Comparison of ENCODE assay signal across 1 cellular context in the genomic region with DNA sequence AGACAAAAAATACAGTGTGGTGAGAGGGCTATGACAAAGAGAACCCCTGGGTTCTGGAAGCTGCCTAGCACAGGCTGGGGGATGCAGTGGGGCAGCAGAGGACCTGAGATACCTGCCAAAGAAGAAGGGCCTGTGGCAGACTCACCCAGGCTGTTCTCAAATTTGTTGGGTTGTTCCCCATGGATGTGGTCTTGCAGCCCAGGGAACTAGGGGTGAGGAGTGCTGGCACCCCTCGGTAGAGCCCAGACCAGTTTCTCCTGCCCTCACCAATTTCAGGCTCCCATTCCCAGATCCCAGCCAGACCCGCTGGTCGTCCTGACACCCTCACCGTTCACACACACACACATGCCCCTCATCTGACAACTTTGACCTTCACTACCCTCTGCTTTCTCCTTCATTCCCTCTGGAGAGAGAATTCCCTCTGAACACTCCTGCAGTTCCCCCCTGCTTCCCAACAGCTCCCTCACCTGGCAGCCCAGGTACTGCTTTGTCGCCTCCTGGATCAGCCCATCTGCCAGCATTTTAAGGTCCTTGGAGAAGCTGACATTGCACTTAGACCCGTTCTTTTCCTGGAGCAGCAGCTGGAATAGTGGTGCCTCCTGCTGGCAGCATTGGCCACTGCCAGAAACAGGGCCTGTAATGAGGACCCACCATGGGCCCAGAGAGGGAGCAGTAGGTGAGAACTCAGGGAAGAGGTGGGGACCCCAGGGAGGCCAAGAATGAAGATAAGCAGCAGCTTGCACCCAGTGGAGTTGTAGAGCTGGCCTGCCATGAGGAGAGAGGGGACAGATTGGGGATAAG.
TF ChIP-seq lines count a peak whose summit lies in the region.

No MANE protein-coding gene starts in this region.

TF ChIP-seq in HepG2, 621 proteins besides CTCF, POLR2A, EP300 and RAD21 (continued from another document):
- TF ChIP-seq CCAR2 (optimal IDR thresholded peaks at IDR 0.05; ENCODE audit: low read depth, low read length), result no peak
- TF ChIP-seq SNAPC2 (CRISPR knock-in tag; IDR thresholded peaks at IDR 0.05), result no peak
- TF ChIP-seq NFIB (CRISPR knock-in tag; IDR thresholded peaks at IDR 0.05; ENCODE audit: borderline replicate concordance), result no peak
- TF ChIP-seq ZNF251 (CRISPR knock-in tag; IDR thresholded peaks at IDR 0.05), result no peak
- TF ChIP-seq, protein P1, sequence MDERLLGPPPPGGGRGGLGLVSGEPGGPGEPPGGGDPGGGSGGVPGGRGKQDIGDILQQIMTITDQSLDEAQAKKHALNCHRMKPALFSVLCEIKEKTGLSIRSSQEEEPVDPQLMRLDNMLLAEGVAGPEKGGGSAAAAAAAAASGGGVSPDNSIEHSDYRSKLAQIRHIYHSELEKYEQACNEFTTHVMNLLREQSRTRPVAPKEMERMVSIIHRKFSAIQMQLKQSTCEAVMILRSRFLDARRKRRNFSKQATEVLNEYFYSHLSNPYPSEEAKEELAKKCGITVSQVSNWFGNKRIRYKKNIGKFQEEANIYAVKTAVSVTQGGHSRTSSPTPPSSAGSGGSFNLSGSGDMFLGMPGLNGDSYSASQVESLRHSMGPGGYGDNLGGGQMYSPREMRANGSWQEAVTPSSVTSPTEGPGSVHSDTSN (CRISPR knock-in tag; IDR thresholded peaks at IDR 0.05), result no peak
- TF ChIP-seq, protein P2, sequence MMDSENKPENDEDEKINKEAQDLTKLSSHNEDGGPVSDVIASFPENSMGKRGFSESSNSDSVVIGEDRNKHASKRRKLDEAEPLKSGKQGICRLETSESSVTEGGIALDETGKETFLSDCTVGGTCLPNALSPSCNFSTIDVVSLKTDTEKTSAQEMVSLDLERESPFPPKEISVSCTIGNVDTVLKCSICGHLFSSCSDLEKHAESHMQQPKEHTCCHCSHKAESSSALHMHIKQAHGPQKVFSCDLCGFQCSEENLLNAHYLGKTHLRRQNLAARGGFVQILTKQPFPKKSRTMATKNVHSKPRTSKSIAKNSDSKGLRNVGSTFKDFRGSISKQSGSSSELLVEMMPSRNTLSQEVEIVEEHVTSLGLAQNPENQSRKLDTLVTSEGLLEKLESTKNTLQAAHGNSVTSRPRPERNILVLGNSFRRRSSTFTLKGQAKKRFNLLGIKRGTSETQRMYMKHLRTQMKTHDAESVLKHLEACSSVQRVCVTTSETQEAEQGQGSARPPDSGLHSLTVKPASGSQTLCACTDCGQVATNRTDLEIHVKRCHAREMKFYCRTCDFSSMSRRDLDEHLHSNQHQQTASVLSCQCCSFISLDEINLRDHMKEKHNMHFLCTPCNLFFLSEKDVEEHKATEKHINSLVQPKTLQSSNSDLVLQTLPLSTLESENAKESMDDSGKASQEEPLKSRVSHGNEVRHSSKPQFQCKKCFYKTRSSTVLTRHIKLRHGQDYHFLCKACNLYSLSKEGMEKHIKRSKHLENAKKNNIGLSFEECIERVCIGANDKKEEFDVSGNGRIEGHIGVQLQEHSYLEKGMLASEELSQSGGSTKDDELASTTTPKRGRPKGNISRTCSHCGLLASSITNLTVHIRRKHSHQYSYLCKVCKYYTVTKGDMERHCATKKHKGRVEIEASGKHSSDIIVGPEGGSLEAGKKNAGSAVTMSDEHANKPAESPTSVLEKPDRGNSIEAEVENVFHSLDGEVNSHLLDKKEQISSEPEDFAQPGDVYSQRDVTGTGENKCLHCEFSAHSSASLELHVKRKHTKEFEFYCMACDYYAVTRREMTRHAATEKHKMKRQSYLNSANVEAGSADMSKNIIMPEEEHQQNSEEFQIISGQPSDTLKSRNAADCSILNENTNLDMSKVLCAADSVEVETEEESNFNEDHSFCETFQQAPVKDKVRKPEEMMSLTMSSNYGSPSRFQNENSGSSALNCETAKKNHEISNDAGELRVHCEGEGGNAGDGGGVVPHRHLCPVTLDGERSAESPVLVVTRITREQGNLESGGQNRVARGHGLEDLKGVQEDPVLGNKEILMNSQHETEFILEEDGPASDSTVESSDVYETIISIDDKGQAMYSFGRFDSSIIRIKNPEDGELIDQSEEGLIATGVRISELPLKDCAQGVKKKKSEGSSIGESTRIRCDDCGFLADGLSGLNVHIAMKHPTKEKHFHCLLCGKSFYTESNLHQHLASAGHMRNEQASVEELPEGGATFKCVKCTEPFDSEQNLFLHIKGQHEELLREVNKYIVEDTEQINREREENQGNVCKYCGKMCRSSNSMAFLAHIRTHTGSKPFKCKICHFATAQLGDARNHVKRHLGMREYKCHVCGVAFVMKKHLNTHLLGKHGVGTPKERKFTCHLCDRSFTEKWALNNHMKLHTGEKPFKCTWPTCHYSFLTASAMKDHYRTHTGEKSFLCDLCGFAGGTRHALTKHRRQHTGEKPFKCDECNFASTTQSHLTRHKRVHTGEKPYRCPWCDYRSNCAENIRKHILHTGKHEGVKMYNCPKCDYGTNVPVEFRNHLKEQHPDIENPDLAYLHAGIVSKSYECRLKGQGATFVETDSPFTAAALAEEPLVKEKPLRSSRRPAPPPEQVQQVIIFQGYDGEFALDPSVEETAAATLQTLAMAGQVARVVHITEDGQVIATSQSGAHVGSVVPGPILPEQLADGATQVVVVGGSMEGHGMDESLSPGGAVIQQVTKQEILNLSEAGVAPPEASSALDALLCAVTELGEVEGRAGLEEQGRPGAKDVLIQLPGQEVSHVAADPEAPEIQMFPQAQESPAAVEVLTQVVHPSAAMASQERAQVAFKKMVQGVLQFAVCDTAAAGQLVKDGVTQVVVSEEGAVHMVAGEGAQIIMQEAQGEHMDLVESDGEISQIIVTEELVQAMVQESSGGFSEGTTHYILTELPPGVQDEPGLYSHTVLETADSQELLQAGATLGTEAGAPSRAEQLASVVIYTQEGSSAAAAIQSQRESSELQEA (CRISPR knock-in tag; IDR thresholded peaks at IDR 0.05; ENCODE audit: not compliant biosample characterization), result no peak
- TF ChIP-seq ZNF781 (CRISPR knock-in tag; IDR thresholded peaks at IDR 0.05; ENCODE audit: borderline replicate concordance, not compliant biosample characterization), result no peak
- no peak for TF ChIP-seq ZFP62 (CRISPR knock-in tag; IDR thresholded peaks at IDR 0.05)
- no peak for TF ChIP-seq EZH2 (conservative IDR thresholded peaks at IDR 0.05; ENCODE audit: low read depth, low read length)
- TF ChIP-seq ZNF256 (CRISPR knock-in tag; conservative IDR thresholded peaks at IDR 0.05), result no peak
- no peak for TF ChIP-seq CHCHD3 (CRISPR knock-in tag; IDR thresholded peaks at IDR 0.05)
- TF ChIP-seq, protein P3, sequence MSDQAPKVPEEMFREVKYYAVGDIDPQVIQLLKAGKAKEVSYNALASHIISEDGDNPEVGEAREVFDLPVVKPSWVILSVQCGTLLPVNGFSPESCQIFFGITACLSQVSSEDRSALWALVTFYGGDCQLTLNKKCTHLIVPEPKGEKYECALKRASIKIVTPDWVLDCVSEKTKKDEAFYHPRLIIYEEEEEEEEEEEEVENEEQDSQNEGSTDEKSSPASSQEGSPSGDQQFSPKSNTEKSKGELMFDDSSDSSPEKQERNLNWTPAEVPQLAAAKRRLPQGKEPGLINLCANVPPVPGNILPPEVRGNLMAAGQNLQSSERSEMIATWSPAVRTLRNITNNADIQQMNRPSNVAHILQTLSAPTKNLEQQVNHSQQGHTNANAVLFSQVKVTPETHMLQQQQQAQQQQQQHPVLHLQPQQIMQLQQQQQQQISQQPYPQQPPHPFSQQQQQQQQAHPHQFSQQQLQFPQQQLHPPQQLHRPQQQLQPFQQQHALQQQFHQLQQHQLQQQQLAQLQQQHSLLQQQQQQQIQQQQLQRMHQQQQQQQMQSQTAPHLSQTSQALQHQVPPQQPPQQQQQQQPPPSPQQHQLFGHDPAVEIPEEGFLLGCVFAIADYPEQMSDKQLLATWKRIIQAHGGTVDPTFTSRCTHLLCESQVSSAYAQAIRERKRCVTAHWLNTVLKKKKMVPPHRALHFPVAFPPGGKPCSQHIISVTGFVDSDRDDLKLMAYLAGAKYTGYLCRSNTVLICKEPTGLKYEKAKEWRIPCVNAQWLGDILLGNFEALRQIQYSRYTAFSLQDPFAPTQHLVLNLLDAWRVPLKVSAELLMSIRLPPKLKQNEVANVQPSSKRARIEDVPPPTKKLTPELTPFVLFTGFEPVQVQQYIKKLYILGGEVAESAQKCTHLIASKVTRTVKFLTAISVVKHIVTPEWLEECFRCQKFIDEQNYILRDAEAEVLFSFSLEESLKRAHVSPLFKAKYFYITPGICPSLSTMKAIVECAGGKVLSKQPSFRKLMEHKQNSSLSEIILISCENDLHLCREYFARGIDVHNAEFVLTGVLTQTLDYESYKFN (CRISPR knock-in tag; conservative IDR thresholded peaks at IDR 0.05), result no peak; the same call in 1 of the 2 replicates
- TF ChIP-seq ZC3H4 (CRISPR knock-in tag; IDR thresholded peaks at IDR 0.05; ENCODE audit: borderline replicate concordance), result no peak
- TF ChIP-seq, protein P4, sequence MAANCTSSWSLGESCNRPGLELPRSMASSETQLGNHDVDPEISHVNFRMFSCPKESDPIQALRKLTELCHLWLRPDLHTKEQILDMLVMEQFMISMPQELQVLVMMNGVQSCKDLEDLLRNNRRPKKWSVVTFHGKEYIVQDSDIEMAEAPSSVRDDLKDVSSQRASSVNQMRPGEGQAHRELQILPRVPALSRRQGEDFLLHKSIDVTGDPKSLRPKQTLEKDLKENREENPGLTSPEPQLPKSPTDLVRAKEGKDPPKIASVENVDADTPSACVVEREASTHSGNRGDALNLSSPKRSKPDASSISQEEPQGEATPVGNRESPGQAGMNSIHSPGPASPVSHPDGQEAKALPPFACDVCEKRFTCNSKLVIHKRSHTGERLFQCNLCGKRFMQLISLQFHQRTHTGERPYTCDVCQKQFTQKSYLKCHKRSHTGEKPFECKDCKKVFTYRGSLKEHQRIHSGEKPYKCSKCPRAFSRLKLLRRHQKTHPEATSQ (CRISPR knock-in tag; IDR thresholded peaks at IDR 0.05; ENCODE audit: borderline replicate concordance), result no peak
- TF ChIP-seq, protein P5, sequence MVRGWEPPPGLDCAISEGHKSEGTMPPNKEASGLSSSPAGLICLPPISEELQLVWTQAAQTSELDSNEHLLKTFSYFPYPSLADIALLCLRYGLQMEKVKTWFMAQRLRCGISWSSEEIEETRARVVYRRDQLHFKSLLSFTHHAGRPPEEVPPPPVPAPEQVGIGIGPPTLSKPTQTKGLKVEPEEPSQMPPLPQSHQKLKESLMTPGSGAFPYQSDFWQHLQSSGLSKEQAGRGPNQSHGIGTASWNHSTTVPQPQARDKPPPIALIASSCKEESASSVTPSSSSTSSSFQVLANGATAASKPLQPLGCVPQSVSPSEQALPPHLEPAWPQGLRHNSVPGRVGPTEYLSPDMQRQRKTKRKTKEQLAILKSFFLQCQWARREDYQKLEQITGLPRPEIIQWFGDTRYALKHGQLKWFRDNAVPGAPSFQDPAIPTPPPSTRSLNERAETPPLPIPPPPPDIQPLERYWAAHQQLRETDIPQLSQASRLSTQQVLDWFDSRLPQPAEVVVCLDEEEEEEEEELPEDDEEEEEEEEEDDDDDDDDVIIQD (CRISPR knock-in tag; IDR thresholded peaks at IDR 0.05; ENCODE audit: low read depth), result peak; percentile 59; the same call in 1 of the 2 replicates
- TF ChIP-seq, protein P6, sequence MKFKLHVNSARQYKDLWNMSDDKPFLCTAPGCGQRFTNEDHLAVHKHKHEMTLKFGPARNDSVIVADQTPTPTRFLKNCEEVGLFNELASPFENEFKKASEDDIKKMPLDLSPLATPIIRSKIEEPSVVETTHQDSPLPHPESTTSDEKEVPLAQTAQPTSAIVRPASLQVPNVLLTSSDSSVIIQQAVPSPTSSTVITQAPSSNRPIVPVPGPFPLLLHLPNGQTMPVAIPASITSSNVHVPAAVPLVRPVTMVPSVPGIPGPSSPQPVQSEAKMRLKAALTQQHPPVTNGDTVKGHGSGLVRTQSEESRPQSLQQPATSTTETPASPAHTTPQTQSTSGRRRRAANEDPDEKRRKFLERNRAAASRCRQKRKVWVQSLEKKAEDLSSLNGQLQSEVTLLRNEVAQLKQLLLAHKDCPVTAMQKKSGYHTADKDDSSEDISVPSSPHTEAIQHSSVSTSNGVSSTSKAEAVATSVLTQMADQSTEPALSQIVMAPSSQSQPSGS (CRISPR knock-in tag; IDR thresholded peaks at IDR 0.05), result 0 out of 2 replicates have a peak, but pooled peaks have one; percentile 37
- peak; percentile 47; the same call in 1 of the 2 replicates for TF ChIP-seq RXRB (CRISPR knock-in tag; IDR thresholded peaks at IDR 0.05; ENCODE audit: borderline replicate concordance)
- TF ChIP-seq, protein P7, sequence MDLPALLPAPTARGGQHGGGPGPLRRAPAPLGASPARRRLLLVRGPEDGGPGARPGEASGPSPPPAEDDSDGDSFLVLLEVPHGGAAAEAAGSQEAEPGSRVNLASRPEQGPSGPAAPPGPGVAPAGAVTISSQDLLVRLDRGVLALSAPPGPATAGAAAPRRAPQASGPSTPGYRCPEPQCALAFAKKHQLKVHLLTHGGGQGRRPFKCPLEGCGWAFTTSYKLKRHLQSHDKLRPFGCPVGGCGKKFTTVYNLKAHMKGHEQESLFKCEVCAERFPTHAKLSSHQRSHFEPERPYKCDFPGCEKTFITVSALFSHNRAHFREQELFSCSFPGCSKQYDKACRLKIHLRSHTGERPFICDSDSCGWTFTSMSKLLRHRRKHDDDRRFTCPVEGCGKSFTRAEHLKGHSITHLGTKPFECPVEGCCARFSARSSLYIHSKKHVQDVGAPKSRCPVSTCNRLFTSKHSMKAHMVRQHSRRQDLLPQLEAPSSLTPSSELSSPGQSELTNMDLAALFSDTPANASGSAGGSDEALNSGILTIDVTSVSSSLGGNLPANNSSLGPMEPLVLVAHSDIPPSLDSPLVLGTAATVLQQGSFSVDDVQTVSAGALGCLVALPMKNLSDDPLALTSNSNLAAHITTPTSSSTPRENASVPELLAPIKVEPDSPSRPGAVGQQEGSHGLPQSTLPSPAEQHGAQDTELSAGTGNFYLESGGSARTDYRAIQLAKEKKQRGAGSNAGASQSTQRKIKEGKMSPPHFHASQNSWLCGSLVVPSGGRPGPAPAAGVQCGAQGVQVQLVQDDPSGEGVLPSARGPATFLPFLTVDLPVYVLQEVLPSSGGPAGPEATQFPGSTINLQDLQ (CRISPR knock-in tag; IDR thresholded peaks at IDR 0.05), result no peak
